ENCODE assay signal across 9 cellular contexts in the genomic region with DNA sequence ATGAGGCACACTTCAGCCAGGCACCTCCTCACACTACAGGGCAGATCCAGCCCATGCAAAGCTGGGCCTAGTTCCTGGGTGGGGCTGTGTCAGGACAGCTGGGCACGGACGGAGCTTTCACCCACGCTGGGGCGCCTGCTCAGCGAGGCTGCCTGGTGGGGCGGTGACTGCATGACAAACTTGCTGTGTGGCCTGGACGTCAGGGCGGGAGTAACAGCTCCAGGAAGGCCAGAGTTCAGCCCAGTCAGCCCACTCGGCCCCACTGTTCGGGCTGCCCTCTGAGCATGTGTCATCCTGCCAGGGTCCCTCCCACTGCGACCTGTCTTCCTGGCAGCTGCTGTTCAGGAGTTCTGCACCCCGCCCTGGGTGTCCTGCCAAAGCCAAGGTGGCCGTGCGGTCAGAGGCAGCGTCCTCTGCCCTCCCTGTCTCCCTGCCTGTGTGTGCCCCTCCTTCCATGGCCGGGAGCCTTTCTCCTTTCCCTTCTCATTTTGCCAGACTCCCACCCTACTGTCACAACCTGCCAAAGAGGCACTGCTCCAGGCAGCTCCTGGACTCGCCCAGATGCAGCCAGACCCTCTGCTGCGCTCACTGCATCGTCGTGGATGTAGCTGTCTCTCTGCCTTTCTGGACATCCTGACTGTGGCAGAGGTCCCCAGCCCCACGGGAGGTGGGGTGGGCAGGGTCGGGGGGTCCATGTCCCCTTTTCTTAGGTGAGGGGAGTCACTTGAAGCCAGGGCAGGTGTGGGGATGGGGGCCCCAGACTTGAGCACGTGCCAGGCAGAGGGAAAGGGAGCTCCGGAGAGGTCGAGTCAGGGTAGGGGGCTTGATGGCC. TPM values are rescaled to one million over a fixed set of nuclear protein-coding genes. Genes with fewer than 3 reads are reported as not detected.
DNase-seq lines count a peak whose midpoint lies in the region; ATAC-seq, FAIRE-seq and TF ChIP-seq lines count a peak whose summit lies in the region.
"Had no signal": no experiment of that assay in that cellular context is flagged by ENCODE, and none has a peak within 500 bp of the region (broad histone marks: within the 10 kb centered on the region; RNA-seq: fewer than 3 reads in every experiment).

No MANE protein-coding gene starts in this region.

- H3K27ac ChIP-seq in coronary artery: peak overlapping the region in 1 of 2 donors; percentile 67
- no peak overlapping the region for H3K27ac ChIP-seq in lung (ENCODE audit: low read depth in 1 of 2, low read length in 1 of 2)

- WGBS in lung, 2 donors: 55 to 72% methylated on average over 24 to 25 of the region's 25 CpGs

- no peaks in the 10 kb centered on the region for H3K9me3 ChIP-seq in lung (ENCODE audit: control insufficient read depth in 2 of 2, insufficient read depth in 1 of 2, low read length in 1 of 2)

- DNase-seq in NCI-H2196 (lab: John Stamatoyannopoulos, UW; ENCODE audit: unreplicated experiment) (peak; percentile 68), NCI-H2196 treated with DMSO at 0.1 percent for 48 hours (lab: John Stamatoyannopoulos, UW; ENCODE audit: unreplicated experiment) (no peak), coronary artery (ENCODE audit: low spot score) (peak; percentile 86), lung (ENCODE audit: low spot score) (peak; percentile 72), urothelium cell line (ENCODE audit: low spot score) (peak; percentile 62), NCI-H2171 (lab: John Stamatoyannopoulos, UW) (no peak), GM10266 (ENCODE audit: extremely low spot score) (no peak)
- DNase-seq: KBM-7 had no signal

- H3K4me1 ChIP-seq in lung (ENCODE audit: control insufficient read depth in 2 of 2, insufficient read depth in 2 of 2, low read length in 2 of 2): peaks cover 0 to 15% of the 10 kb centered on the region in 2 donors

- no peaks in the 10 kb centered on the region for H3K36me3 ChIP-seq in lung (ENCODE audit: control insufficient read depth in 2 of 2, insufficient read depth in 2 of 2, low read length in 2 of 2)

- H3K4me3 ChIP-seq in coronary artery (no peak overlapping the region), lung (no peak overlapping the region)

- H3K27me3 ChIP-seq in lung (ENCODE audit: control insufficient read depth, insufficient read depth): no peaks in the 10 kb centered on the region

- TF ChIP-seq CTCF in coronary artery (IDR thresholded peaks at IDR 0.05): no peak
- no peak for TF ChIP-seq CTCF in lung (IDR thresholded peaks at IDR 0.05; ENCODE audit: control extremely low read depth, extremely low read depth)
- TF ChIP-seq CTCF in GM10266 (IDR thresholded peaks at IDR 0.05; ENCODE audit: control insufficient read depth, insufficient read depth, low read depth, missing control alignments): no peak

- peak; percentile 76 for ATAC-seq in lung (ENCODE audit: insufficient read depth, low FRiP score)
- ATAC-seq in GM19328 (IDR thresholded peaks at IDR 0.05; ENCODE audit: unreplicated experiment): no peak

- no peak for FAIRE-seq in urothelium cell line (lab: Jason Lieb, UNC)

RNA-seq across cellular contexts. Expression of a gene that starts 33.0 kb away (rescaled TPM):
- total RNA-seq in lung: 10 to 100 TPM; 27.0 to 34.6 TPM
- polyA plus RNA-seq in lung: 10 to 100 TPM in 1 of 2 donors, 1 to 10 TPM in 1; 6.8 to 10.4 TPM

RNA-seq across cellular contexts. Expression of a gene that starts 33.6 kb away (rescaled TPM):
- total RNA-seq in lung: 10 to 100 TPM in 1 of 2 donors, 1 to 10 TPM in 1; 8.0 to 15.2 TPM
- polyA plus RNA-seq in lung: 10 to 100 TPM in 1 of 2 donors, 1 to 10 TPM in 1; 9.5 to 13.7 TPM

RNA-seq across cellular contexts. Expression of a gene that starts 39.9 kb away (rescaled TPM):
- 10 to 100 TPM; 46.1 to 75.1 TPM for total RNA-seq in lung
- polyA plus RNA-seq in lung: 10 to 100 TPM; 53.7 to 58.9 TPM

RNA-seq across cellular contexts. Expression of a gene that starts 55.9 kb away (rescaled TPM):
- total RNA-seq in lung: 10 to 100 TPM; 34.2 to 64.5 TPM
- polyA plus RNA-seq in lung: 100 to 1,000 TPM in 1 of 2 donors, 10 to 100 TPM in 1; 38.7 to 118 TPM

Comparison
In these comparisons a context has a peak if more than half of its experiments do, and no peak if none do; other contexts are left out.
1. DNase-seq: peak in NCI-H2196 (single experiment), coronary artery (single experiment), lung (single experiment) and urothelium cell line (single experiment); none in NCI-H2196 treated with DMSO at 0.1 percent for 48 hours (single experiment), NCI-H2171 (single experiment) and GM10266 (single experiment).